In the genomic region with DNA sequence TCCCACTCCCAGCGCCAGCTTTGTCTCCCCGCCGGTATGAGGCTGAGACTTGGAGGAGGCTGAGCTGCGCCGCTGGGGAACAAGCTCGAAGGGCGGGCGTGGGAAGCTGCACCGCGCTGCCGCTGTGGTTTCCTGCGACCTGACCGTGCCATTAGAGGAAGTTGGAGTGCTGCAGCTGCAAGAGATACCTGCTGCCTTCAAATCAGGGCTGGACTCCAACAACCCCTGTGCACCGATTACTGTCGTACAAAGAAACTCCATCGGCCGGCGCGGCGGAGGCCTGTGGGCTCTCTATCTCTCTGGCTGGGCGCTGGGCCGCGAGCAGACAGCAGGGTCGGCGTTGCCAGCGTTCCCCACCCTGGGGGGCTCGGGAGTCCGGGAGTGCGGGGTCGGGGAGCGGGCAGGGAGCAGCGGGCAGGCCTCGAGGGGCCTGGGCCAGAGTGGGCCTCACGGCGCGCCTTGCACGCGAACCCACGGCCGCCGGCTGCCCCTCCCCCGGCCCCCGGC, we compare ENCODE assay signal across 1 cellular context.
TF ChIP-seq lines count a peak whose summit lies in the region.

No MANE protein-coding gene starts in this region.

TF ChIP-seq in HepG2, 621 proteins besides CTCF, POLR2A, EP300 and RAD21 (continued from another document and continues in another):
- TF ChIP-seq, protein P1, sequence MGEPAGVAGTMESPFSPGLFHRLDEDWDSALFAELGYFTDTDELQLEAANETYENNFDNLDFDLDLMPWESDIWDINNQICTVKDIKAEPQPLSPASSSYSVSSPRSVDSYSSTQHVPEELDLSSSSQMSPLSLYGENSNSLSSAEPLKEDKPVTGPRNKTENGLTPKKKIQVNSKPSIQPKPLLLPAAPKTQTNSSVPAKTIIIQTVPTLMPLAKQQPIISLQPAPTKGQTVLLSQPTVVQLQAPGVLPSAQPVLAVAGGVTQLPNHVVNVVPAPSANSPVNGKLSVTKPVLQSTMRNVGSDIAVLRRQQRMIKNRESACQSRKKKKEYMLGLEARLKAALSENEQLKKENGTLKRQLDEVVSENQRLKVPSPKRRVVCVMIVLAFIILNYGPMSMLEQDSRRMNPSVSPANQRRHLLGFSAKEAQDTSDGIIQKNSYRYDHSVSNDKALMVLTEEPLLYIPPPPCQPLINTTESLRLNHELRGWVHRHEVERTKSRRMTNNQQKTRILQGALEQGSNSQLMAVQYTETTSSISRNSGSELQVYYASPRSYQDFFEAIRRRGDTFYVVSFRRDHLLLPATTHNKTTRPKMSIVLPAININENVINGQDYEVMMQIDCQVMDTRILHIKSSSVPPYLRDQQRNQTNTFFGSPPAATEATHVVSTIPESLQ (CRISPR knock-in tag; conservative IDR thresholded peaks at IDR 0.05), result 0 out of 2 replicates have a peak, but pooled peaks have one; percentile 10
- no peak for TF ChIP-seq PHF5A (CRISPR knock-in tag; IDR thresholded peaks at IDR 0.05; ENCODE audit: low read depth, unreplicated experiment)
- TF ChIP-seq ZNF557 (CRISPR knock-in tag; IDR thresholded peaks at IDR 0.05), result 0 out of 2 replicates have a peak, but pooled peaks have one; percentile 31
- 0 out of 2 replicates have a peak, but pooled peaks have one; percentile 51 for TF ChIP-seq ZNF337 (CRISPR knock-in tag; IDR thresholded peaks at IDR 0.05; ENCODE audit: borderline replicate concordance, low read depth)
- TF ChIP-seq THAP9 (CRISPR knock-in tag; IDR thresholded peaks at IDR 0.05; ENCODE audit: borderline replicate concordance), result peak; percentile 63; the same call in 1 of the 2 replicates
- TF ChIP-seq HNF4A (CRISPR knock-in tag; IDR thresholded peaks at IDR 0.05), result no peak
- TF ChIP-seq ATM (IDR thresholded peaks at IDR 0.05; ENCODE audit: borderline replicate concordance), result no peak
- TF ChIP-seq ESRRA (CRISPR knock-in tag; IDR thresholded peaks at IDR 0.05; ENCODE audit: low read depth), result 0 out of 2 replicates have a peak, but pooled peaks have one; percentile 4
- TF ChIP-seq ZNF232 (CRISPR knock-in tag; IDR thresholded peaks at IDR 0.05; ENCODE audit: borderline replicate concordance), result peak; percentile 49; the same call in 1 of the 2 replicates
- 0 out of 2 replicates have a peak, but pooled peaks have one; percentile 5 for TF ChIP-seq RXRB (CRISPR knock-in tag; IDR thresholded peaks at IDR 0.05; ENCODE audit: borderline replicate concordance)
- TF ChIP-seq KDM5B (CRISPR knock-in tag; IDR thresholded peaks at IDR 0.05; ENCODE audit: borderline replicate concordance), result peak; percentile 86
- TF ChIP-seq ZNF281 (CRISPR knock-in tag; IDR thresholded peaks at IDR 0.05; ENCODE audit: borderline replicate concordance), result peak; percentile 50; the same call in 1 of the 2 replicates
- no peak for TF ChIP-seq ZNF34 (CRISPR knock-in tag; IDR thresholded peaks at IDR 0.05; ENCODE audit: borderline replicate concordance)
- no peak for TF ChIP-seq ZNF276 (CRISPR knock-in tag; IDR thresholded peaks at IDR 0.05; ENCODE audit: low read depth)
- TF ChIP-seq XRCC5 (optimal IDR thresholded peaks at IDR 0.05; ENCODE audit: low read length), result peak; percentile 31
- TF ChIP-seq YEATS2 (CRISPR knock-in tag; IDR thresholded peaks at IDR 0.05; ENCODE audit: borderline replicate concordance), result no peak
- TF ChIP-seq DZIP1 (CRISPR knock-in tag; IDR thresholded peaks at IDR 0.05), result 0 out of 2 replicates have a peak, but pooled peaks have one; percentile 11
- peak; percentile 54; the same call in 1 of the 2 replicates for TF ChIP-seq ZNF333 (CRISPR knock-in tag; IDR thresholded peaks at IDR 0.05; ENCODE audit: borderline replicate concordance)
- TF ChIP-seq XBP1 (CRISPR knock-in tag; IDR thresholded peaks at IDR 0.05), result no peak
- TF ChIP-seq ZNF781 (CRISPR knock-in tag; IDR thresholded peaks at IDR 0.05; ENCODE audit: borderline replicate concordance, not compliant biosample characterization), result peak; percentile 45
- TF ChIP-seq ZNF747 (CRISPR knock-in tag; IDR thresholded peaks at IDR 0.05; ENCODE audit: borderline replicate concordance), result peak; percentile 55; the same call in 1 of the 2 replicates
- no peak for TF ChIP-seq SKI (IDR thresholded peaks at IDR 0.05; ENCODE audit: partially characterized antibody)
- peak; percentile 55; the same call in 1 of the 2 replicates for TF ChIP-seq POGZ (CRISPR knock-in tag; IDR thresholded peaks at IDR 0.05)
- peak; percentile 66; the same call in 1 of the 2 replicates for TF ChIP-seq ZNF598 (CRISPR knock-in tag; IDR thresholded peaks at IDR 0.05; ENCODE audit: borderline replicate concordance)
- no peak for TF ChIP-seq PRPF4 (IDR thresholded peaks at IDR 0.05; ENCODE audit: low read depth, low read length, poor library complexity, severe bottlenecking)
- TF ChIP-seq, protein P2, sequence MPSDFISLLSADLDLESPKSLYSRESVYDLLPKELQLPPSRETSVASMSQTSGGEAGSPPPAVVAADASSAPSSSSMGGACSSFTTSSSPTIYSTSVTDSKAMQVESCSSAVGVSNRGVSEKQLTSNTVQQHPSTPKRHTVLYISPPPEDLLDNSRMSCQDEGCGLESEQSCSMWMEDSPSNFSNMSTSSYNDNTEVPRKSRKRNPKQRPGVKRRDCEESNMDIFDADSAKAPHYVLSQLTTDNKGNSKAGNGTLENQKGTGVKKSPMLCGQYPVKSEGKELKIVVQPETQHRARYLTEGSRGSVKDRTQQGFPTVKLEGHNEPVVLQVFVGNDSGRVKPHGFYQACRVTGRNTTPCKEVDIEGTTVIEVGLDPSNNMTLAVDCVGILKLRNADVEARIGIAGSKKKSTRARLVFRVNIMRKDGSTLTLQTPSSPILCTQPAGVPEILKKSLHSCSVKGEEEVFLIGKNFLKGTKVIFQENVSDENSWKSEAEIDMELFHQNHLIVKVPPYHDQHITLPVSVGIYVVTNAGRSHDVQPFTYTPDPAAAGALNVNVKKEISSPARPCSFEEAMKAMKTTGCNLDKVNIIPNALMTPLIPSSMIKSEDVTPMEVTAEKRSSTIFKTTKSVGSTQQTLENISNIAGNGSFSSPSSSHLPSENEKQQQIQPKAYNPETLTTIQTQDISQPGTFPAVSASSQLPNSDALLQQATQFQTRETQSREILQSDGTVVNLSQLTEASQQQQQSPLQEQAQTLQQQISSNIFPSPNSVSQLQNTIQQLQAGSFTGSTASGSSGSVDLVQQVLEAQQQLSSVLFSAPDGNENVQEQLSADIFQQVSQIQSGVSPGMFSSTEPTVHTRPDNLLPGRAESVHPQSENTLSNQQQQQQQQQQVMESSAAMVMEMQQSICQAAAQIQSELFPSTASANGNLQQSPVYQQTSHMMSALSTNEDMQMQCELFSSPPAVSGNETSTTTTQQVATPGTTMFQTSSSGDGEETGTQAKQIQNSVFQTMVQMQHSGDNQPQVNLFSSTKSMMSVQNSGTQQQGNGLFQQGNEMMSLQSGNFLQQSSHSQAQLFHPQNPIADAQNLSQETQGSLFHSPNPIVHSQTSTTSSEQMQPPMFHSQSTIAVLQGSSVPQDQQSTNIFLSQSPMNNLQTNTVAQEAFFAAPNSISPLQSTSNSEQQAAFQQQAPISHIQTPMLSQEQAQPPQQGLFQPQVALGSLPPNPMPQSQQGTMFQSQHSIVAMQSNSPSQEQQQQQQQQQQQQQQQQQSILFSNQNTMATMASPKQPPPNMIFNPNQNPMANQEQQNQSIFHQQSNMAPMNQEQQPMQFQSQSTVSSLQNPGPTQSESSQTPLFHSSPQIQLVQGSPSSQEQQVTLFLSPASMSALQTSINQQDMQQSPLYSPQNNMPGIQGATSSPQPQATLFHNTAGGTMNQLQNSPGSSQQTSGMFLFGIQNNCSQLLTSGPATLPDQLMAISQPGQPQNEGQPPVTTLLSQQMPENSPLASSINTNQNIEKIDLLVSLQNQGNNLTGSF (CRISPR knock-in tag; IDR thresholded peaks at IDR 0.05), result no peak
- 0 out of 2 replicates have a peak, but pooled peaks have one; percentile 45 for TF ChIP-seq ZNF235 (CRISPR knock-in tag; IDR thresholded peaks at IDR 0.05; ENCODE audit: borderline replicate concordance)
- no peak for TF ChIP-seq ZNF691 (CRISPR knock-in tag; IDR thresholded peaks at IDR 0.05; ENCODE audit: borderline replicate concordance, low read depth)
- TF ChIP-seq ZNF878 (CRISPR knock-in tag; IDR thresholded peaks at IDR 0.05), result no peak
- TF ChIP-seq ZBTB7A (CRISPR knock-in tag; IDR thresholded peaks at IDR 0.05), result peak; percentile 49; the same call in 1 of the 2 replicates
- no peak for TF ChIP-seq ZBTB33 (CRISPR knock-in tag; IDR thresholded peaks at IDR 0.05)
- TF ChIP-seq ZSCAN9 (CRISPR knock-in tag; IDR thresholded peaks at IDR 0.05; ENCODE audit: borderline replicate concordance), result 0 out of 2 replicates have a peak, but pooled peaks have one; percentile 28
